ENCODE assay signal across 2 cellular contexts in the genomic region with DNA sequence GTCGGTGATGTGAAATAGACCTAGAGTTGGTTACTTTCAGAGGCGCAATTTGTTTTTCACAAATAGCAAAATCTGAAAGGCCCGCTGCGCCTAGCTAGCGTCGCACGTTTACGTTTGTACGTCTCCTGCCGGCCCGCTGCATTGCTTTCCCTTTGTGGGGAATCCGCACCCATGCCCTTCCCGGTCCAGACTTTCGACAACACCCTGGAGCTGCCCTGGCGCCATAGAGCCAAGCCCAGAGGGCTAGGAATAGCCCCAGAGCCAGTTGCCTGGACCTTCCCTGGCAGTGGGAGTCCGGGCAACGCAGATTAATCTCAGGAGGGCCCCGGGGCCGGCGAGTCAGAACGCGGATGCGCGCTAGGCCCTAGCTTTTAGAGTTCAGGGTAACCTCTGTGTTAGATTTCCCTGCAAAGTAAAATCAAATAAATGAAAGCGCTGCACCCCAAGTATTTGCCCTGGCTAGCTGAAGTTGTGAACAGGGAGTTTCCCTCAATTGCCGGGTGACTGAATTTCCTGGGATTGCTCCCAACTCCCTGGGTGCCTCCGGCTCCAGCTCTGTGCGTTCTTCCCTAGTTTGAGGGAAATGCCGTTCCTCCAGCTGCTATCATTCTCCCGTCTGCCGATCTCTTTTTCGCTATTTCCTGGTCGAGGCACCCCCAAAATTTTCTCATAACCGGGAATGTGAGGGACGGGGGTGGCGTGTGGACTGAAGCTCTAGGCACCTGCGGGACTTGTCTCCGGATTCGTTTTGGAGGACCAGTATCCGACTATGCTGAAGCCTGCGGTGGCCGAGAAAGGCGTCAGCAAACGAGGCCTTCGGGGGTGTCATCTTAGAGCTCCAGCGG.
TF ChIP-seq lines count a peak whose summit lies in the region.

No MANE protein-coding gene starts in this region.

TF ChIP-seq in GM23338, 12 proteins besides CTCF, POLR2A, EP300 and RAD21 (continued from another document and continues in another):
- TF ChIP-seq, protein P1, sequence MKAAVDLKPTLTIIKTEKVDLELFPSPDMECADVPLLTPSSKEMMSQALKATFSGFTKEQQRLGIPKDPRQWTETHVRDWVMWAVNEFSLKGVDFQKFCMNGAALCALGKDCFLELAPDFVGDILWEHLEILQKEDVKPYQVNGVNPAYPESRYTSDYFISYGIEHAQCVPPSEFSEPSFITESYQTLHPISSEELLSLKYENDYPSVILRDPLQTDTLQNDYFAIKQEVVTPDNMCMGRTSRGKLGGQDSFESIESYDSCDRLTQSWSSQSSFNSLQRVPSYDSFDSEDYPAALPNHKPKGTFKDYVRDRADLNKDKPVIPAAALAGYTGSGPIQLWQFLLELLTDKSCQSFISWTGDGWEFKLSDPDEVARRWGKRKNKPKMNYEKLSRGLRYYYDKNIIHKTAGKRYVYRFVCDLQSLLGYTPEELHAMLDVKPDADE (IDR thresholded peaks at IDR 0.05): no peak
- no peak for TF ChIP-seq JUNB (IDR thresholded peaks at IDR 0.05; ENCODE audit: unreplicated experiment)
- no peak for TF ChIP-seq STAT1 (IDR thresholded peaks at IDR 0.05; ENCODE audit: unreplicated experiment)
- TF ChIP-seq CREB1 (CRISPR knock-in tag; IDR thresholded peaks at IDR 0.05; ENCODE audit: low read depth): no peak
- TF ChIP-seq, protein P2, sequence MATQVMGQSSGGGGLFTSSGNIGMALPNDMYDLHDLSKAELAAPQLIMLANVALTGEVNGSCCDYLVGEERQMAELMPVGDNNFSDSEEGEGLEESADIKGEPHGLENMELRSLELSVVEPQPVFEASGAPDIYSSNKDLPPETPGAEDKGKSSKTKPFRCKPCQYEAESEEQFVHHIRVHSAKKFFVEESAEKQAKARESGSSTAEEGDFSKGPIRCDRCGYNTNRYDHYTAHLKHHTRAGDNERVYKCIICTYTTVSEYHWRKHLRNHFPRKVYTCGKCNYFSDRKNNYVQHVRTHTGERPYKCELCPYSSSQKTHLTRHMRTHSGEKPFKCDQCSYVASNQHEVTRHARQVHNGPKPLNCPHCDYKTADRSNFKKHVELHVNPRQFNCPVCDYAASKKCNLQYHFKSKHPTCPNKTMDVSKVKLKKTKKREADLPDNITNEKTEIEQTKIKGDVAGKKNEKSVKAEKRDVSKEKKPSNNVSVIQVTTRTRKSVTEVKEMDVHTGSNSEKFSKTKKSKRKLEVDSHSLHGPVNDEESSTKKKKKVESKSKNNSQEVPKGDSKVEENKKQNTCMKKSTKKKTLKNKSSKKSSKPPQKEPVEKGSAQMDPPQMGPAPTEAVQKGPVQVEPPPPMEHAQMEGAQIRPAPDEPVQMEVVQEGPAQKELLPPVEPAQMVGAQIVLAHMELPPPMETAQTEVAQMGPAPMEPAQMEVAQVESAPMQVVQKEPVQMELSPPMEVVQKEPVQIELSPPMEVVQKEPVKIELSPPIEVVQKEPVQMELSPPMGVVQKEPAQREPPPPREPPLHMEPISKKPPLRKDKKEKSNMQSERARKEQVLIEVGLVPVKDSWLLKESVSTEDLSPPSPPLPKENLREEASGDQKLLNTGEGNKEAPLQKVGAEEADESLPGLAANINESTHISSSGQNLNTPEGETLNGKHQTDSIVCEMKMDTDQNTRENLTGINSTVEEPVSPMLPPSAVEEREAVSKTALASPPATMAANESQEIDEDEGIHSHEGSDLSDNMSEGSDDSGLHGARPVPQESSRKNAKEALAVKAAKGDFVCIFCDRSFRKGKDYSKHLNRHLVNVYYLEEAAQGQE (IDR thresholded peaks at IDR 0.05; ENCODE audit: unreplicated experiment): no peak
- no peak for TF ChIP-seq ZNF114 (CRISPR knock-in tag; IDR thresholded peaks at IDR 0.05)
- TF ChIP-seq, protein P3, sequence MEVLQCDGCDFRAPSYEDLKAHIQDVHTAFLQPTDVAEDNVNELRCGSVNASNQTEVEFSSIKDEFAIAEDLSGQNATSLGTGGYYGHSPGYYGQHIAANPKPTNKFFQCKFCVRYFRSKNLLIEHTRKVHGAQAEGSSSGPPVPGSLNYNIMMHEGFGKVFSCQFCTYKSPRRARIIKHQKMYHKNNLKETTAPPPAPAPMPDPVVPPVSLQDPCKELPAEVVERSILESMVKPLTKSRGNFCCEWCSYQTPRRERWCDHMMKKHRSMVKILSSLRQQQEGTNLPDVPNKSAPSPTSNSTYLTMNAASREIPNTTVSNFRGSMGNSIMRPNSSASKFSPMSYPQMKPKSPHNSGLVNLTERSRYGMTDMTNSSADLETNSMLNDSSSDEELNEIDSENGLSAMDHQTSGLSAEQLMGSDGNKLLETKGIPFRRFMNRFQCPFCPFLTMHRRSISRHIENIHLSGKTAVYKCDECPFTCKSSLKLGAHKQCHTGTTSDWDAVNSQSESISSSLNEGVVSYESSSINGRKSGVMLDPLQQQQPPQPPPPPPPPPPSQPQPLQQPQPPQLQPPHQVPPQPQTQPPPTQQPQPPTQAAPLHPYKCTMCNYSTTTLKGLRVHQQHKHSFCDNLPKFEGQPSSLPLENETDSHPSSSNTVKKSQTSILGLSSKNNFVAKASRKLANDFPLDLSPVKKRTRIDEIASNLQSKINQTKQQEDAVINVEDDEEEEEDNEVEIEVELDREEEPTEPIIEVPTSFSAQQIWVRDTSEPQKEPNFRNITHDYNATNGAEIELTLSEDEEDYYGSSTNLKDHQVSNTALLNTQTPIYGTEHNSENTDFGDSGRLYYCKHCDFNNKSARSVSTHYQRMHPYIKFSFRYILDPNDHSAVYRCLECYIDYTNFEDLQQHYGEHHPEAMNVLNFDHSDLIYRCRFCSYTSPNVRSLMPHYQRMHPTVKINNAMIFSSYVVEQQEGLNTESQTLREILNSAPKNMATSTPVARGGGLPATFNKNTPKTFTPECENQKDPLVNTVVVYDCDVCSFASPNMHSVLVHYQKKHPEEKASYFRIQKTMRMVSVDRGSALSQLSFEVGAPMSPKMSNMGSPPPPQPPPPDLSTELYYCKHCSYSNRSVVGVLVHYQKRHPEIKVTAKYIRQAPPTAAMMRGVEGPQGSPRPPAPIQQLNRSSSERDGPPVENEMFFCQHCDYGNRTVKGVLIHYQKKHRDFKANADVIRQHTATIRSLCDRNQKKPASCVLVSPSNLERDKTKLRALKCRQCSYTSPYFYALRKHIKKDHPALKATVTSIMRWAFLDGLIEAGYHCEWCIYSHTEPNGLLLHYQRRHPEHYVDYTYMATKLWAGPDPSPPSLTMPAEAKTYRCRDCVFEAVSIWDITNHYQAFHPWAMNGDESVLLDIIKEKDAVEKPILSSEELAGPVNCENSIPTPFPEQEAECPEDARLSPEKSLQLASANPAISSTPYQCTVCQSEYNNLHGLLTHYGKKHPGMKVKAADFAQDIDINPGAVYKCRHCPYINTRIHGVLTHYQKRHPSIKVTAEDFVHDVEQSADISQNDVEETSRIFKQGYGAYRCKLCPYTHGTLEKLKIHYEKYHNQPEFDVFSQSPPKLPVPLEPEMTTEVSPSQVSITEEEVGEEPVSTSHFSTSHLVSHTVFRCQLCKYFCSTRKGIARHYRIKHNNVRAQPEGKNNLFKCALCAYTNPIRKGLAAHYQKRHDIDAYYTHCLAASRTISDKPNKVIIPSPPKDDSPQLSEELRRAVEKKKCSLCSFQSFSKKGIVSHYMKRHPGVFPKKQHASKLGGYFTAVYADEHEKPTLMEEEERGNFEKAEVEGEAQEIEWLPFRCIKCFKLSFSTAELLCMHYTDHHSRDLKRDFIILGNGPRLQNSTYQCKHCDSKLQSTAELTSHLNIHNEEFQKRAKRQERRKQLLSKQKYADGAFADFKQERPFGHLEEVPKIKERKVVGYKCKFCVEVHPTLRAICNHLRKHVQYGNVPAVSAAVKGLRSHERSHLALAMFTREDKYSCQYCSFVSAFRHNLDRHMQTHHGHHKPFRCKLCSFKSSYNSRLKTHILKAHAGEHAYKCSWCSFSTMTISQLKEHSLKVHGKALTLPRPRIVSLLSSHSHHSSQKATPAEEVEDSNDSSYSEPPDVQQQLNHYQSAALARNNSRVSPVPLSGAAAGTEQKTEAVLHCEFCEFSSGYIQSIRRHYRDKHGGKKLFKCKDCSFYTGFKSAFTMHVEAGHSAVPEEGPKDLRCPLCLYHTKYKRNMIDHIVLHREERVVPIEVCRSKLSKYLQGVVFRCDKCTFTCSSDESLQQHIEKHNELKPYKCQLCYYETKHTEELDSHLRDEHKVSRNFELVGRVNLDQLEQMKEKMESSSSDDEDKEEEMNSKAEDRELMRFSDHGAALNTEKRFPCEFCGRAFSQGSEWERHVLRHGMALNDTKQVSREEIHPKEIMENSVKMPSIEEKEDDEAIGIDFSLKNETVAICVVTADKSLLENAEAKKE (CRISPR knock-in tag; IDR thresholded peaks at IDR 0.05): no peak

TF ChIP-seq in HEK293T, 16 proteins besides CTCF, POLR2A, EP300 and RAD21 (continued from another document):
- TF ChIP-seq, protein P4, sequence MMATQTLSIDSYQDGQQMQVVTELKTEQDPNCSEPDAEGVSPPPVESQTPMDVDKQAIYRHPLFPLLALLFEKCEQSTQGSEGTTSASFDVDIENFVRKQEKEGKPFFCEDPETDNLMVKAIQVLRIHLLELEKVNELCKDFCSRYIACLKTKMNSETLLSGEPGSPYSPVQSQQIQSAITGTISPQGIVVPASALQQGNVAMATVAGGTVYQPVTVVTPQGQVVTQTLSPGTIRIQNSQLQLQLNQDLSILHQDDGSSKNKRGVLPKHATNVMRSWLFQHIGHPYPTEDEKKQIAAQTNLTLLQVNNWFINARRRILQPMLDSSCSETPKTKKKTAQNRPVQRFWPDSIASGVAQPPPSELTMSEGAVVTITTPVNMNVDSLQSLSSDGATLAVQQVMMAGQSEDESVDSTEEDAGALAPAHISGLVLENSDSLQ (IDR thresholded peaks at IDR 0.05): no peak
- no peak for TF ChIP-seq TARDBP (IDR thresholded peaks at IDR 0.05)
- no peak for TF ChIP-seq BHLHE40 (IDR thresholded peaks at IDR 0.05; ENCODE audit: borderline replicate concordance)
- TF ChIP-seq SP1 (IDR thresholded peaks at IDR 0.05): no peak
- TF ChIP-seq ZNF384 (IDR thresholded peaks at IDR 0.05): no peak
- no peak for TF ChIP-seq LEF1 (IDR thresholded peaks at IDR 0.05; ENCODE audit: borderline replicate concordance)
- TF ChIP-seq CTBP1 (IDR thresholded peaks at IDR 0.05; ENCODE audit: borderline replicate concordance): no peak
- no peak for TF ChIP-seq HDGF (IDR thresholded peaks at IDR 0.05; ENCODE audit: borderline replicate concordance)
- TF ChIP-seq L3MBTL2 (conservative IDR thresholded peaks at IDR 0.05): no peak
- no peak for TF ChIP-seq FOXK2 (IDR thresholded peaks at IDR 0.05)
- TF ChIP-seq FOXM1 (IDR thresholded peaks at IDR 0.05; ENCODE audit: borderline replicate concordance): no peak
